Comparison of ENCODE assay signal across 19 cellular contexts in the genomic region with DNA sequence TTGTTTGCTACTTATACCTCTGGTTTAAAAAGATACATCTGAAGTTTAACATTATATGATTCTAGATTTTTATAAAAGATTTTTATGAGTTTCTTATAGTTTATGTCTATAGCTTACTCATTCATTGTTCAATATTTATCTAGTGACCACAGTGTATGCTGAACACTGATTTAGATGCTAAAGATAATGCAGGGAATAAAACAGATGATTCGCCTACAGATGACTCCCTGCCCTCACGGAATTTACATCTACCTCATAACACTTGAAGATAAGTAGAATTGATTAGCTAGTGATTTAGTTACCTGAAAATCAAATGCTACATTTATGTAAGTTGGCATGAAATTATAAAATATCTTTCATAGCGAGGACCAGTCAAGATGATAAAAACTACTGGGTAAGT.
"Had no signal": no experiment of that assay in that cellular context is flagged by ENCODE, and none has a peak within 500 bp of the region (broad histone marks: within the 10 kb centered on the region; RNA-seq: fewer than 3 reads in every experiment).

No MANE protein-coding gene starts in this region.

- H3K4me3 ChIP-seq: left lung, psoas muscle, right lobe of liver, smooth muscle cell, transverse colon, vagina had no signal

- H3K27me3 ChIP-seq: left lung, right lobe of liver, transverse colon, vagina had no signal

- H3K27ac ChIP-seq: left lung, psoas muscle, vagina had no signal

- H3K9me3 ChIP-seq: left lung, psoas muscle, right lobe of liver, transverse colon, vagina had no signal

- DNase-seq: activated CD4-positive, alpha-beta T cell treated with anti-CD3 and anti-CD28 coated beads for 1 hour; activated CD8-positive, alpha-beta memory T cell treated with anti-CD3 and anti-CD28 coated beads, Interleukin-2, amount 10 ng/mL, durations not matched to agents 7 days and 5 days; activated effector memory CD4-positive, alpha-beta T cell treated with Interleukin-2 at 50 U/mL for 16 hours; activated naive CD4-positive, alpha-beta T cell treated with anti-CD3 and anti-CD28 coated beads, Interleukin-2, amount 50 U/mL, for 16 hours; activated T-cell treated with anti-CD3 and anti-CD28 coated beads, Interleukin-2, amount 50 U/mL, for 24 hours; islet precursor cell; left lung; mesendoderm; nephron progenitor cell; occipital lobe; psoas muscle; right lobe of liver; stimulated activated CD4-positive, alpha-beta T cell treated with anti-CD3 and anti-CD28 coated beads, Interleukin-4, amount 100 ng/mL, for 4 hours; stimulated activated CD8-positive, alpha-beta memory T cell treated with anti-CD3 and anti-CD28 coated beads, Interleukin-4, amount 100 ng/mL, for 48 hours; T-helper 9 cell; transverse colon had no signal

- ATAC-seq: left lung, psoas muscle had no signal

- H3K36me3 ChIP-seq: left lung, right lobe of liver, transverse colon, vagina had no signal

- H3K27me3 Mint-ChIP-seq: activated CD4-positive, alpha-beta memory T cell treated with anti-CD3 and anti-CD28 coated beads for 36 hours; activated CD8-positive, alpha-beta memory T cell treated with anti-CD3 and anti-CD28 coated beads, Interleukin-2, amount 10 ng/mL, durations not matched to agents 7 days and 5 days; activated T-cell treated with anti-CD3 and anti-CD28 coated beads, Interleukin-2, amount 50 U/mL, for 24 hours had no signal

- H3K9me3 Mint-ChIP-seq: activated CD4-positive, alpha-beta memory T cell treated with anti-CD3 and anti-CD28 coated beads for 36 hours; activated T-cell treated with anti-CD3 and anti-CD28 coated beads, Interleukin-2, amount 50 U/mL, for 24 hours; nephron progenitor cell had no signal

- H3K4me3 Mint-ChIP-seq: activated CD4-positive, alpha-beta memory T cell treated with anti-CD3 and anti-CD28 coated beads for 36 hours; activated CD8-positive, alpha-beta memory T cell treated with anti-CD3 and anti-CD28 coated beads, Interleukin-2, amount 10 ng/mL, durations not matched to agents 7 days and 5 days; activated T-cell treated with anti-CD3 and anti-CD28 coated beads, Interleukin-2, amount 50 U/mL, for 24 hours; nephron progenitor cell had no signal
